In the genomic region with DNA sequence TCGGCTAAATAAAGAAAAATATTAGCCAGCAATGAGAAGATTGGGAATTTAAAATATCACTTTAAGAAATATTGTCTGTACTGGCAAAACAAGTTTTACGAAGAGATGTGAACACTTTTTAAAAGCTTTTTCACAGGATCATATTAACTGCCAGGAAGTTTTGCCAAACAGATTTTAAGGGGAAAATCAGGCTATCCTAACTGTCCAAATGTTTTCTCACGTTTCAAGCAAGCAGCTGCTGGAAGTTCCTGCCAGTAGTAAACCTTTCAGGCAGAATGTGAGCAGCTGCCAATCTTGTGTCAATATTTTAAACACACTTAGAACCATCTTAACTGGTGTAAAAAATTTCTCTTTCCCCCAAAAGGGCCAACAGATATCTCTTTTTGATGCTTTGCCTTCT, we compare ENCODE assay signal across 14 cellular contexts.
"Had no signal": no experiment of that assay in that cellular context is flagged by ENCODE, and none has a peak within 500 bp of the region (broad histone marks: within the 10 kb centered on the region; RNA-seq: fewer than 3 reads in every experiment).

No MANE protein-coding gene starts in this region.

- H3K27me3 ChIP-seq: dorsolateral prefrontal cortex, suprapubic skin had no signal

- H3K9me3 Mint-ChIP-seq: activated T-helper 1 cell treated with anti-CD3 and anti-CD28 coated beads, Interleukin-12 subunit alpha, Interleukin-12 subunit beta, Interleukin-2, Interleukin-4 antibody, amounts not matched to agents 30 ng/mL and 10 ng/mL and 1 ng/mL, durations not matched to agents 14 hours and 24 hours and 36 hours had no signal

- ATAC-seq: activated CD8-positive, alpha-beta T cell treated with anti-CD3 and anti-CD28 coated beads for 36 hours; esophagus mucosa; natural killer cell treated with Interleukin-12 subunit alpha and Interleukin-12 subunit beta and Interleukin-15 and Interleukin-18, amount 100 ng/mL, for 72 hours; stimulated activated naive CD8-positive, alpha-beta T cell treated with anti-CD3 and anti-CD28 coated beads, Interleukin-15, Interleukin-2, amounts not matched to agents 100 U/mL and 50 U/mL, for 24 hours had no signal

- H3K27ac Mint-ChIP-seq: activated CD8-positive, alpha-beta T cell treated with anti-CD3 and anti-CD28 coated beads for 36 hours; activated T-helper 1 cell treated with anti-CD3 and anti-CD28 coated beads, Interleukin-12 subunit alpha, Interleukin-12 subunit beta, Interleukin-2, Interleukin-4 antibody, amounts not matched to agents 30 ng/mL and 10 ng/mL and 1 ng/mL, durations not matched to agents 14 hours and 24 hours and 36 hours; natural killer cell treated with Interleukin-12 subunit alpha and Interleukin-12 subunit beta and Interleukin-15 and Interleukin-18, amount 100 ng/mL, for 72 hours; type B pancreatic cell had no signal

- H3K27me3 Mint-ChIP-seq: activated CD8-positive, alpha-beta T cell treated with anti-CD3 and anti-CD28 coated beads for 36 hours; natural killer cell treated with Interleukin-12 subunit alpha and Interleukin-12 subunit beta and Interleukin-15 and Interleukin-18, amount 100 ng/mL, for 72 hours; type B pancreatic cell had no signal

- DNase-seq: activated CD4-positive, alpha-beta T cell treated with anti-CD3 and anti-CD28 coated beads for 4 hours; activated CD8-positive, alpha-beta memory T cell treated with anti-CD3 and anti-CD28 coated beads, Interleukin-2, amount 50 U/mL, for 48 hours; activated CD8-positive, alpha-beta T cell treated with anti-CD3 and anti-CD28 coated beads for 36 hours; activated naive CD4-positive, alpha-beta T cell; dorsolateral prefrontal cortex; hypothalamus; stimulated activated CD4-positive, alpha-beta T cell treated with anti-CD3 and anti-CD28 coated beads, Interleukin-4, amount 100 ng/mL, for 1 hour; stimulated activated CD8-positive, alpha-beta memory T cell treated with anti-CD3 and anti-CD28 coated beads, Interleukin-4, amount 100 ng/mL, for 48 hours; stimulated activated naive CD8-positive, alpha-beta T cell treated with anti-CD3 and anti-CD28 coated beads, Interleukin-15, Interleukin-2, amounts not matched to agents 100 U/mL and 50 U/mL, for 24 hours had no signal

- H3K4me1 ChIP-seq: suprapubic skin had no signal

- H3K4me3 Mint-ChIP-seq: activated CD8-positive, alpha-beta T cell treated with anti-CD3 and anti-CD28 coated beads for 36 hours; activated T-helper 1 cell treated with anti-CD3 and anti-CD28 coated beads, Interleukin-12 subunit alpha, Interleukin-12 subunit beta, Interleukin-2, Interleukin-4 antibody, amounts not matched to agents 30 ng/mL and 10 ng/mL and 1 ng/mL, durations not matched to agents 14 hours and 24 hours and 36 hours; natural killer cell treated with Interleukin-12 subunit alpha and Interleukin-12 subunit beta and Interleukin-15 and Interleukin-18, amount 100 ng/mL, for 72 hours; type B pancreatic cell had no signal

- H3K27ac ChIP-seq: dorsolateral prefrontal cortex, suprapubic skin had no signal

- H3K36me3 ChIP-seq: suprapubic skin had no signal

- H3K36me3 Mint-ChIP-seq: natural killer cell treated with Interleukin-12 subunit alpha and Interleukin-12 subunit beta and Interleukin-15 and Interleukin-18, amount 100 ng/mL, for 72 hours; type B pancreatic cell had no signal

- H3K4me3 ChIP-seq: dorsolateral prefrontal cortex, suprapubic skin had no signal

- H3K9me3 ChIP-seq: suprapubic skin had no signal
